1 cellular context compared by ENCODE assay signal in genomic region chr11:117814204-117814765, GRCh38.
TF ChIP-seq lines count a peak whose summit lies in the region.

No MANE protein-coding gene starts in this region.

TF ChIP-seq in K562, 482 proteins besides CTCF, POLR2A, EP300 and RAD21:
- TF ChIP-seq USF1 (CRISPR knock-in tag; IDR thresholded peaks at IDR 0.05), result peak; percentile 51; the same call in 1 of the 2 replicates
- TF ChIP-seq TCF7 (IDR thresholded peaks at IDR 0.05; ENCODE audit: borderline replicate concordance), result no peak
- TF ChIP-seq LEF1 (IDR thresholded peaks at IDR 0.05), result no peak
- peak; percentile 8 for TF ChIP-seq MEIS2 (IDR thresholded peaks at IDR 0.05; ENCODE audit: partially characterized antibody)
- TF ChIP-seq MAX (CRISPR knock-in tag; IDR thresholded peaks at IDR 0.05), result 0 out of 2 replicates have a peak, but pooled peaks have one; percentile 27
- TF ChIP-seq USF2 (CRISPR knock-in tag; IDR thresholded peaks at IDR 0.05), result peak; percentile 28; the same call in 1 of the 2 replicates
- TF ChIP-seq KDM2B (CRISPR knock-in tag; IDR thresholded peaks at IDR 0.05), result no peak
